In genomic region chr9:66153971-66154691, GRCh38 we compare ENCODE assay signal across 8 cellular contexts.
DNase-seq lines count a peak whose midpoint lies in the region; TF ChIP-seq lines count a peak whose summit lies in the region.
"Not testable (repeated sequence)": the region's sequence is repeated elsewhere in the genome, so short reads cannot be mapped to it uniquely, and the experiment has no call there.

No MANE protein-coding gene starts in this region.

- H3K27ac ChIP-seq in adrenal gland, prostate gland, testis: not testable (repeated sequence)

- not testable (repeated sequence) for H3K9me3 ChIP-seq in adrenal gland (replicated peaks in 1 of 3); prostate gland; testis

- intact Hi-C loops in CD14-positive monocyte (cut with micrococcal nuclease); activated CD4-positive, alpha-beta T cell treated with anti-CD3 and anti-CD28 coated beads, Interleukin-2, amount 10 ng/mL, durations not matched to agents 24 days and 14 days (cut with micrococcal nuclease); adrenal gland (cut with DNase I); lower leg skin (cut with DNase I; ENCODE audit: low total_unique reads); prostate gland (cut with DNase I); testis (cut with DNase I; ENCODE audit: low total_unique reads): not testable (repeated sequence)

- not testable (repeated sequence) for H3K27ac Mint-ChIP-seq in CD14-positive monocyte; activated CD4-positive, alpha-beta T cell treated with anti-CD3 and anti-CD28 coated beads, Interleukin-2, amount 10 ng/mL, durations not matched to agents 24 days and 14 days; glutamatergic neuron (ENCODE audit: unreplicated experiment)

- H3K4me3 ChIP-seq in adrenal gland; lower leg skin (ENCODE audit: low read depth, poor library complexity, severe bottlenecking): not testable (repeated sequence)
- H3K4me3 ChIP-seq in prostate gland (peak overlapping the region; percentile 8 to 24), testis (peak overlapping the region in 1 of 2 donors; percentile 23)

- not testable (repeated sequence) for H3K9me3 Mint-ChIP-seq in CD14-positive monocyte; activated CD4-positive, alpha-beta T cell treated with anti-CD3 and anti-CD28 coated beads, Interleukin-2, amount 10 ng/mL, durations not matched to agents 24 days and 14 days; glutamatergic neuron (ENCODE audit: unreplicated experiment)

- H3K4me3 Mint-ChIP-seq in CD14-positive monocyte; activated CD4-positive, alpha-beta T cell treated with anti-CD3 and anti-CD28 coated beads, Interleukin-2, amount 10 ng/mL, durations not matched to agents 24 days and 14 days; glutamatergic neuron (ENCODE audit: unreplicated experiment): not testable (repeated sequence)

- peak; percentile 34 for DNase-seq in CD14-positive monocyte (ENCODE audit: low spot score)
- peak; percentile 66 for DNase-seq in activated CD4-positive, alpha-beta T cell treated with anti-CD3 and anti-CD28 coated beads, Interleukin-2, amount 10 ng/mL, durations not matched to agents 24 days and 14 days
- peak; percentile 27 to 46 for DNase-seq in activated T-cell treated with anti-CD3 and anti-CD28 coated beads, Interleukin-2, amount 50 U/mL, for 48 hours
- DNase-seq in adrenal gland = peak in 4 of 7 donors; percentile 9 to 64 (median 16)
- DNase-seq in glutamatergic neuron = peak; percentile 16
- DNase-seq in lower leg skin (ENCODE audit: low spot score in 2 of 2) = peak; percentile 12 to 78
- not testable (repeated sequence) for DNase-seq in prostate gland (ENCODE audit: low spot score)
- peak; percentile 14 for DNase-seq in testis

- WGBS in adrenal gland, 4 donors = 19 to 27% methylated on average over 15 to 19 of the region's 40 CpGs; no CpG with 5 or more reads in 2 of the 4 donors
- WGBS in lower leg skin, 2 donors = 5 to 25% methylated on average over 6 to 13 of the region's 40 CpGs
- 0% methylated on average over 5 of the region's 40 CpGs for WGBS in prostate gland
- 10% methylated on average over 18 of the region's 40 CpGs; no CpG with 5 or more reads in 1 of the 2 donors for WGBS in testis, 2 donors

- not testable (repeated sequence) for H3K4me1 ChIP-seq in adrenal gland (replicated peaks in 1 of 2); prostate gland (replicated peaks); testis

- not testable (repeated sequence) for H3K27me3 Mint-ChIP-seq in CD14-positive monocyte (ENCODE audit: low read depth in 3 of 3); activated CD4-positive, alpha-beta T cell treated with anti-CD3 and anti-CD28 coated beads, Interleukin-2, amount 10 ng/mL, durations not matched to agents 24 days and 14 days; glutamatergic neuron (ENCODE audit: unreplicated experiment)

- not testable (repeated sequence) for TF ChIP-seq CTCF in CD14-positive monocyte (IDR thresholded peaks at IDR 0.05); adrenal gland (IDR thresholded peaks at IDR 0.05); glutamatergic neuron (IDR thresholded peaks at IDR 0.05; ENCODE audit: partially characterized antibody, unreplicated experiment); lower leg skin (IDR thresholded peaks at IDR 0.05); prostate gland (IDR thresholded peaks at IDR 0.05); testis (IDR thresholded peaks at IDR 0.05)

- H3K36me3 Mint-ChIP-seq in CD14-positive monocyte; activated CD4-positive, alpha-beta T cell treated with anti-CD3 and anti-CD28 coated beads, Interleukin-2, amount 10 ng/mL, durations not matched to agents 24 days and 14 days (ENCODE audit: low read depth); glutamatergic neuron (ENCODE audit: unreplicated experiment): not testable (repeated sequence)

- not testable (repeated sequence) for TF ChIP-seq POLR2A in adrenal gland (IDR thresholded peaks at IDR 0.05); lower leg skin (IDR thresholded peaks at IDR 0.05); prostate gland (IDR thresholded peaks at IDR 0.05); testis (IDR thresholded peaks at IDR 0.05)

- H3K36me3 ChIP-seq in adrenal gland (replicated peaks in 1 of 2); prostate gland; testis (ENCODE audit: low read depth, missing control alignments): not testable (repeated sequence)

- H3K4me1 Mint-ChIP-seq in CD14-positive monocyte; activated CD4-positive, alpha-beta T cell treated with anti-CD3 and anti-CD28 coated beads, Interleukin-2, amount 10 ng/mL, durations not matched to agents 24 days and 14 days; glutamatergic neuron (ENCODE audit: low read depth, unreplicated experiment): not testable (repeated sequence)

- H3K27me3 ChIP-seq in adrenal gland; prostate gland (replicated peaks; ENCODE audit: insufficient read depth); testis: not testable (repeated sequence)
